12 cellular contexts compared by ENCODE assay signal in genomic region chr21:44618504-44618903, GRCh38. TPM values are rescaled to one million over a fixed set of nuclear protein-coding genes. Genes with fewer than 3 reads are reported as not detected.
DNase-seq lines count a peak whose midpoint lies in the region; ATAC-seq and TF ChIP-seq lines count a peak whose summit lies in the region.
"Had no signal": no experiment of that assay in that cellular context is flagged by ENCODE, and none has a peak within 500 bp of the region (broad histone marks: within the 10 kb centered on the region; RNA-seq: fewer than 3 reads in every experiment).

No MANE protein-coding gene starts in this region.

- CTCF ChIA-PET in GM10248 (lab: Yijun Ruan, JAX) = no interaction called here

- H3K27me3 ChIP-seq in H7 (ENCODE audit: control insufficient read depth, insufficient read depth, low read length) (no peaks in the 10 kb centered on the region), ascending aorta (no peaks in the 10 kb centered on the region)
- H3K27me3 ChIP-seq: thyroid gland had no signal

- no peak for ATAC-seq in GM21526 (IDR thresholded peaks at IDR 0.05; ENCODE audit: low FRiP score, unreplicated experiment)

- POLR2A ChIA-PET in GM10248 (lab: Yijun Ruan, JAX) = no interaction called here

- H3K4me1 ChIP-seq in ascending aorta = no peaks in the 10 kb centered on the region
- H3K4me1 ChIP-seq: thyroid gland had no signal

- H3K36me3 ChIP-seq in H7 (replicated peaks; ENCODE audit: control insufficient read depth, insufficient read depth, low read length) (no peaks in the 10 kb centered on the region), ascending aorta (no peaks in the 10 kb centered on the region)
- H3K36me3 ChIP-seq: thyroid gland had no signal

- DNase-seq in 8988T (peak; percentile 35), H7 (peak; percentile 74), hepatic stellate cell (ENCODE audit: low spot score) (peak; percentile 14), GM10248 (ENCODE audit: extremely low spot score) (no peak), ascending aorta (ENCODE audit: low spot score in 2 of 2) (no peak)
- DNase-seq in activated CD4-positive, alpha-beta T cell treated with anti-CD3 and anti-CD28 coated beads, Interleukin-2, amount 50 U/mL, for 48 hours = peak; percentile 16 to 22
- no peak for DNase-seq in stimulated activated CD4-positive, alpha-beta T cell treated with anti-CD3 and anti-CD28 coated beads, Interleukin-4, amount 100 ng/mL, for 4 hours
- DNase-seq: thyroid gland had no signal

- intact Hi-C loops in ascending aorta (cut with DNase I) = no loop called here

- H3K4me3 ChIP-seq in H7 (ENCODE audit: insufficient read depth, low read depth, low read length) (no peak overlapping the region), ascending aorta (no peak overlapping the region)
- H3K4me3 ChIP-seq: thyroid gland had no signal

- TF ChIP-seq CTCF in GM10248 (IDR thresholded peaks at IDR 0.05; ENCODE audit: control extremely low read depth, extremely low read depth, low read depth, missing control alignments) (no peak), ascending aorta (IDR thresholded peaks at IDR 0.05) (no peak)

- no peaks in the 10 kb centered on the region for H3K9me3 ChIP-seq in ascending aorta
- H3K9me3 ChIP-seq: thyroid gland had no signal

- H3K27ac ChIP-seq in ascending aorta = no peak overlapping the region
- H3K27ac ChIP-seq: thyroid gland had no signal

RNA-seq across cellular contexts. Expression of gene KRTAP10-8, which starts 6.6 kb away (rescaled TPM):
- total RNA-seq in H7 (2014; rRNA removed; shearing (Covaris generic)) = not detected in 2 replicates
- not detected for total RNA-seq in ascending aorta
- total RNA-seq: fibroblast of villous mesenchyme, MCF 10A, right cardiac atrium, thyroid gland had no signal

RNA-seq across cellular contexts. Expression of gene KRTAP10-9, which starts 8.4 kb away (rescaled TPM):
- not detected in 2 replicates for total RNA-seq in H7 (2014; rRNA removed; shearing (Covaris generic))
- not detected for total RNA-seq in ascending aorta
- total RNA-seq: fibroblast of villous mesenchyme, MCF 10A, right cardiac atrium, thyroid gland had no signal

RNA-seq across cellular contexts. Expression of gene KRTAP10-7, which starts 18.1 kb away (rescaled TPM):
- total RNA-seq in H7 (2014; rRNA removed; shearing (Covaris generic)) = not detected in 2 replicates
- not detected for total RNA-seq in ascending aorta
- total RNA-seq: fibroblast of villous mesenchyme, MCF 10A, right cardiac atrium, thyroid gland had no signal

RNA-seq across cellular contexts. Expression of gene KRTAP10-10, which starts 18.7 kb away (rescaled TPM):
- not detected in 2 replicates for total RNA-seq in H7 (2014; rRNA removed; shearing (Covaris generic))
- not detected for total RNA-seq in ascending aorta
- total RNA-seq: fibroblast of villous mesenchyme, MCF 10A, right cardiac atrium, thyroid gland had no signal

RNA-seq across cellular contexts. Expression of gene KRTAP10-6, which starts 26.2 kb away (rescaled TPM):
- not detected in 2 replicates for total RNA-seq in H7 (2014; rRNA removed; shearing (Covaris generic))
- total RNA-seq in ascending aorta = not detected
- total RNA-seq: fibroblast of villous mesenchyme, MCF 10A, right cardiac atrium, thyroid gland had no signal

Comparison
In these comparisons a context has a peak if more than half of its experiments do, and no peak if none do; other contexts are left out.
1. DNase-seq: peak in 8988T (single experiment), H7 (single experiment), activated CD4-positive, alpha-beta T cell treated with anti-CD3 and anti-CD28 coated beads, Interleukin-2, amount 50 U/mL, for 48 hours (2 of 2) and hepatic stellate cell (single experiment); none in GM10248 (single experiment), stimulated activated CD4-positive, alpha-beta T cell treated with anti-CD3 and anti-CD28 coated beads, Interleukin-4, amount 100 ng/mL, for 4 hours (0 of 2) and ascending aorta (0 of 2).